In the genomic region with DNA sequence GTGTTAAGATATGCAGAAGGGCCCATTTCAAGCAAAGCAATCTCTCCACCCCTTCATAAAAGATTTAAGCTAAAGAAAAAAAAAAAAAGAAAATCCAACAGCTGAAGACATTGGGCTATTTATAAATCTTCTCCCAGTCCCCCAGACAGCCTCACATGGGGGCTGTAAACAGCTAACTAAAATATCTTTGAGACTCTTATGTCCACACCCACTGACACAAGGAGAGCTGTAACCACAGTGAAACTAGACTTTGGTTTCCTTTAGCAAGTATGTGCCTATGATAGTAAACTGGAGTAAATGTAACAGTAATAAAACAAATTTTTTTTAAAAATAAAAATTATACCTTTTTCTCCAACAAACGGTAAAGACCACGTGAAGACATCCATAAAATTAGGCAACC, we compare ENCODE assay signal across 13 cellular contexts.
"Had no signal": no experiment of that assay in that cellular context is flagged by ENCODE, and none has a peak within 500 bp of the region (broad histone marks: within the 10 kb centered on the region; RNA-seq: fewer than 3 reads in every experiment).

No MANE protein-coding gene starts in this region.

- H3K27me3 Mint-ChIP-seq: activated naive CD4-positive, alpha-beta T cell treated with anti-CD3 and anti-CD28 coated beads, Interleukin-2, amount 10 ng/mL, durations not matched to agents 7 days and 5 days had no signal

- H3K4me1 Mint-ChIP-seq: endodermal cell had no signal

- H3K4me3 Mint-ChIP-seq: activated naive CD4-positive, alpha-beta T cell treated with anti-CD3 and anti-CD28 coated beads, Interleukin-2, amount 10 ng/mL, durations not matched to agents 7 days and 5 days; endodermal cell; neural crest cell had no signal

- DNase-seq: activated CD4-positive, alpha-beta T cell treated with anti-CD3 and anti-CD28 coated beads, Interleukin-2, amount 50 U/mL, for 1 hour; activated CD8-positive, alpha-beta memory T cell treated with anti-CD3 and anti-CD28 coated beads for 24 hours; activated naive CD4-positive, alpha-beta T cell treated with anti-CD3 and anti-CD28 coated beads, Interleukin-2, amount 10 ng/mL, durations not matched to agents 7 days and 5 days; adrenal gland; endodermal cell; left colon; lower lobe of right lung; stimulated activated CD4-positive, alpha-beta T cell treated with anti-CD3 and anti-CD28 coated beads, Interleukin-4, amount 100 ng/mL, for 1 hour; stimulated activated naive CD4-positive, alpha-beta T cell treated with Interleukin-2 at 50 U/mL for 16 hours; substantia nigra; T-helper 9 cell had no signal

- H3K27ac Mint-ChIP-seq: activated naive CD4-positive, alpha-beta T cell treated with anti-CD3 and anti-CD28 coated beads, Interleukin-2, amount 10 ng/mL, durations not matched to agents 7 days and 5 days; endodermal cell had no signal

- H3K9me3 Mint-ChIP-seq: activated naive CD4-positive, alpha-beta T cell treated with anti-CD3 and anti-CD28 coated beads, Interleukin-2, amount 10 ng/mL, durations not matched to agents 7 days and 5 days; endodermal cell; neural crest cell had no signal

- ATAC-seq: activated CD4-positive, CD25-positive, alpha-beta regulatory T cell treated with anti-CD3 and anti-CD28 coated beads, Interleukin-2, amount 50 U/mL, for 24 hours; left colon; lower lobe of right lung had no signal
